Comparison of ENCODE assay signal across 15 cellular contexts in genomic region chr6:154791561-154792317, GRCh38. TPM values are rescaled to one million over a fixed set of nuclear protein-coding genes. Genes with fewer than 3 reads are reported as not detected.
DNase-seq lines count a peak whose midpoint lies in the region; ATAC-seq, FAIRE-seq and TF ChIP-seq lines count a peak whose summit lies in the region.
"Had no signal": no experiment of that assay in that cellular context is flagged by ENCODE, and none has a peak within 500 bp of the region (broad histone marks: within the 10 kb centered on the region; RNA-seq: fewer than 3 reads in every experiment).

No MANE protein-coding gene starts in this region.

- CTCF ChIA-PET in A673 (lab: Charles Lee) = no interaction called here

- H3K9me3 ChIP-seq in A673 (ENCODE audit: low read depth, low read length, poor library complexity, severe bottlenecking) = no peaks in the 10 kb centered on the region

- TF ChIP-seq CTCF in A673 (conservative IDR thresholded peaks at IDR 0.05; ENCODE audit: low read depth, low read length) (no peak), fibroblast of the aortic adventitia (IDR thresholded peaks at IDR 0.05; ENCODE audit: insufficient read depth, low read length) (no peak)

- DNase-seq in A673 (ENCODE audit: low spot score) = peak; percentile 5
- DNase-seq in ELR (ENCODE audit: low read depth) = peak; percentile 53
- DNase-seq in fibroblast of the aortic adventitia (ENCODE audit: low read depth) = peak; percentile 35
- DNase-seq in NCI-H1436 (lab: John Stamatoyannopoulos, UW) = no peak
- no peak for DNase-seq in GM12892 (ENCODE audit: insufficient read length)
- no peak for DNase-seq in stimulated activated CD4-positive, alpha-beta T cell treated with anti-CD3 and anti-CD28 coated beads, Interleukin-2, amount 100 ng/mL, for 48 hours
- no peak for DNase-seq in kidney glomerular epithelial cell (lab: John Stamatoyannopoulos, UW)
- DNase-seq: activated CD4-positive, alpha-beta T cell treated with anti-CD3 and anti-CD28 coated beads, Interleukin-2, amount 10 ng/mL, durations not matched to agents 24 days and 14 days; activated gamma-delta T cell; NCI-H1092; NCI-H345; stimulated activated CD4-positive, alpha-beta T cell treated with anti-CD3 and anti-CD28 coated beads, Interleukin-4, amount 100 ng/mL, for 4 hours; stimulated activated naive CD4-positive, alpha-beta T cell had no signal

- FAIRE-seq in GM12892 (lab: Jason Lieb, UNC) = no peak

- peaks cover 17% of the 10 kb centered on the region for H3K4me1 ChIP-seq in A673 (ENCODE audit: insufficient read depth, low read length, poor library complexity, severe bottlenecking)

- peaks cover 32% of the 10 kb centered on the region for H3K36me3 ChIP-seq in A673 (ENCODE audit: insufficient read depth, low read length, poor library complexity, severe bottlenecking)

- POLR2A ChIA-PET in A673 (lab: Charles Lee; ENCODE audit: low non-redundant PET) = no interaction called here

- intact Hi-C loops in A673 (cut with micrococcal nuclease; ENCODE audit: unreplicated experiment) = no loop called here

- no TSS peak for BruUV-seq in A673 (replicated peaks; lab: Mats Ljungman, UMichigan)

- peak overlapping the region; percentile 5 for H3K27ac ChIP-seq in A673 (ENCODE audit: low read depth, low read length, poor library complexity, severe bottlenecking)

- no peak overlapping the region for H3K4me3 ChIP-seq in A673 (ENCODE audit: low read depth, low read length, poor library complexity, severe bottlenecking)
- H3K4me3 ChIP-seq in fibroblast of the aortic adventitia (ENCODE audit: low read depth, low read length) = no peak overlapping the region

- H3K27me3 ChIP-seq in A673 (replicated peaks; ENCODE audit: insufficient read depth, low read depth, low read length, poor library complexity) = no peaks in the 10 kb centered on the region

- ATAC-seq in SK-N-SH treated with all-trans-retinoic acid at 6 μM for 48 hours = peak; percentile 61
- ATAC-seq: HCT116 had no signal

- no peak for TF ChIP-seq POLR2A in GM12892 (IDR thresholded peaks at IDR 0.05; ENCODE audit: low read depth, low read length)

TF ChIP-seq in SK-N-SH treated with all-trans-retinoic acid at 6 μM for 48 hours, 23 proteins besides CTCF, POLR2A, EP300 and RAD21:
- no peak for TF ChIP-seq PATZ1 (CRISPR knock-in tag; IDR thresholded peaks at IDR 0.05; ENCODE audit: borderline replicate concordance)
- no peak for TF ChIP-seq ZFP3 (CRISPR knock-in tag; IDR thresholded peaks at IDR 0.05)
- TF ChIP-seq PPARA (CRISPR knock-in tag; IDR thresholded peaks at IDR 0.05; ENCODE audit: borderline replicate concordance) = no peak
- TF ChIP-seq GLIS3 (CRISPR knock-in tag; IDR thresholded peaks at IDR 0.05) = no peak
- no peak for TF ChIP-seq ISL1 (CRISPR knock-in tag; IDR thresholded peaks at IDR 0.05)
- TF ChIP-seq OSR1 (CRISPR knock-in tag; IDR thresholded peaks at IDR 0.05) = no peak
- no peak for TF ChIP-seq ZC3H10 (CRISPR knock-in tag; IDR thresholded peaks at IDR 0.05)
- TF ChIP-seq CREB5 (CRISPR knock-in tag; IDR thresholded peaks at IDR 0.05; ENCODE audit: low read depth) = no peak
- TF ChIP-seq ZNF8 (CRISPR knock-in tag; IDR thresholded peaks at IDR 0.05) = no peak
- no peak for TF ChIP-seq ESRRG (CRISPR knock-in tag; IDR thresholded peaks at IDR 0.05)

RNA-seq across cellular contexts. Expression of gene SCAF8, which starts 58.5 kb away (rescaled TPM):
- 49.5 and 51.5 TPM in 2 replicates for total RNA-seq in A673 (2021)
- 23.6 and 47.6 TPM in 2 replicates for total RNA-seq in fibroblast of the aortic adventitia (ENCODE audit: low replicate concordance)
- polyA plus RNA-seq in GM12892 (2012; ENCODE audit: missing spikeins) = 17.5 TPM

Comparison
In these comparisons a context has a peak if more than half of its experiments do, and no peak if none do; other contexts are left out.
1. DNase-seq: peak in A673 (single experiment), ELR (single experiment) and fibroblast of the aortic adventitia (single experiment); none in NCI-H1436 (single experiment), GM12892 (single experiment), stimulated activated CD4-positive, alpha-beta T cell treated with anti-CD3 and anti-CD28 coated beads, Interleukin-2, amount 100 ng/mL, for 48 hours (0 of 2) and kidney glomerular epithelial cell (single experiment).